Comparison of ENCODE assay signal across 10 cellular contexts in the genomic region with DNA sequence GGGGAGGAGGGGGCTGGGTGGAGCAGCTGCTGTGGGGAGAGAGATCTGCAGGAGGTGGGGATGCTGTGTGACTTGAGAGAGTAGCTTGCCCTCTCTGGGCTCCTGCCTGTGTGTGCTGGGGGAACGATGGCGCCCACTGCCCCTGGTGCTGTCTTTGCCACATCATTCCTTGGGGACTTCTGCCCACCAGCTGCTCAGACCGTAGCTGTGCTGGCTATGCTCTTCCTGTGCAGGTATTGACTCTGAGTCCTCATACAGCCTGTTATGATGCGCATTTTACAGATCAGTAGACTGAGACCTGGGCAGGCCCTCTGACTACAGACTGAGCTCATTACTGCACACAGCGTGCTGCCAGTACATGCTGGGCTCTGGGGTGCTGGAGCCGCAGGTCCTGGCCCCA. TPM values are rescaled to one million over a fixed set of nuclear protein-coding genes. Genes with fewer than 3 reads are reported as not detected.
DNase-seq lines count a peak whose midpoint lies in the region; ATAC-seq and TF ChIP-seq lines count a peak whose summit lies in the region.
"Had no signal": no experiment of that assay in that cellular context is flagged by ENCODE, and none has a peak within 500 bp of the region (broad histone marks: within the 10 kb centered on the region; RNA-seq: fewer than 3 reads in every experiment).

No MANE protein-coding gene starts in this region.

- peak overlapping the region; percentile 53 for H3K4me2 ChIP-seq in parathyroid adenoma (ENCODE audit: low read length)

- H3K9me3 ChIP-seq in CD4-positive, alpha-beta memory T cell (ENCODE audit: control insufficient read depth in 1 of 2, low read length in 2 of 2) = no peaks in the 10 kb centered on the region
- H3K9me3 ChIP-seq in right atrium auricular region = no peaks in the 10 kb centered on the region
- H3K9me3 ChIP-seq in parathyroid adenoma (ENCODE audit: control insufficient read depth, low read length) = no peaks in the 10 kb centered on the region

- H3K4me3 Mint-ChIP-seq in CD4-positive, alpha-beta memory T cell = no peak overlapping the region

- peaks cover 15 to 60% (median 27%) of the 10 kb centered on the region in 4 donors for H3K4me1 Mint-ChIP-seq in CD4-positive, alpha-beta memory T cell

- TF ChIP-seq CTCF in RWPE1 (conservative IDR thresholded peaks at IDR 0.05; ENCODE audit: low read depth) (no peak), right atrium auricular region (IDR thresholded peaks at IDR 0.05) (no peak), parathyroid adenoma (IDR thresholded peaks at IDR 0.05) (no peak)

- no peak overlapping the region for H3K9ac ChIP-seq in parathyroid adenoma

- CTCF ChIA-PET in CD4-positive, alpha-beta memory T cell (lab: Charles Lee; ENCODE audit: partially characterized antibody) = interaction anchor here (2.5 kb wide), 1 partner anchor 51 kb away, joined by 23 read pairs; a partner anchor contains a TSS
- CTCF ChIA-PET in RWPE1 (lab: Yijun Ruan, JAX) = no interaction called here

- H3K27ac ChIP-seq in CD4-positive, alpha-beta memory T cell (ENCODE audit: low read depth, low read length) = no peak overlapping the region
- H3K27ac ChIP-seq in RWPE1 = peak overlapping the region; percentile 41
- peak overlapping the region; percentile 93 to 95 for H3K27ac ChIP-seq in right atrium auricular region
- H3K27ac ChIP-seq in parathyroid adenoma = peak overlapping the region; percentile 57

- H3K36me3 Mint-ChIP-seq in CD4-positive, alpha-beta memory T cell = peaks cover 11 to 31% of the 10 kb centered on the region in 2 donors

- H3K79me2 ChIP-seq in parathyroid adenoma = peaks cover 47% of the 10 kb centered on the region

- H3K27me3 Mint-ChIP-seq in CD4-positive, alpha-beta memory T cell = no peaks in the 10 kb centered on the region

- H3K4me3 ChIP-seq in CD4-positive, alpha-beta memory T cell (ENCODE audit: low read length in 2 of 2) = no peak overlapping the region
- H3K4me3 ChIP-seq in right atrium auricular region (peak overlapping the region; percentile 5 to 28), parathyroid adenoma (ENCODE audit: low read depth, low read length) (no peak overlapping the region)

- no peak for ATAC-seq in GM18873 (IDR thresholded peaks at IDR 0.05; ENCODE audit: low FRiP score, unreplicated experiment)
- no peak for ATAC-seq in activated CD4-positive, CD25-positive, alpha-beta regulatory T cell treated with anti-CD3 and anti-CD28 coated beads, Interleukin-2, amount 50 U/mL, for 24 hours

- intact Hi-C loops in CD4-positive, alpha-beta memory T cell (cut with micrococcal nuclease) = no loop called here

- peaks cover 15% of the 10 kb centered on the region for H3K36me3 ChIP-seq in CD4-positive, alpha-beta memory T cell (ENCODE audit: insufficient read depth, low read length)
- H3K36me3 ChIP-seq in right atrium auricular region = peaks cover 19% of the 10 kb centered on the region
- no peaks in the 10 kb centered on the region for H3K36me3 ChIP-seq in parathyroid adenoma (ENCODE audit: control insufficient read depth, insufficient read depth, low read length)

- no peak overlapping the region for H2AFZ ChIP-seq in parathyroid adenoma

- no peak for DNase-seq in CD4-positive, alpha-beta memory T cell
- DNase-seq in RWPE1 (ENCODE audit: low spot score) (no peak), right atrium auricular region (ENCODE audit: low spot score) (no peak), putamen (ENCODE audit: low spot score) (no peak)
- no peak for DNase-seq in stimulated activated CD4-positive, alpha-beta T cell treated with anti-CD3 and anti-CD28 coated beads, Interleukin-1b, Interleukin-23, amount 100 ng/mL, for 48 hours
- DNase-seq: Calu3, NCI-H2029 treated with DMSO at 0.1 percent for 48 hours had no signal

- no peaks in the 10 kb centered on the region for H3K27me3 ChIP-seq in CD4-positive, alpha-beta memory T cell (ENCODE audit: insufficient read depth, low read length)
- H3K27me3 ChIP-seq in right atrium auricular region (no peaks in the 10 kb centered on the region), parathyroid adenoma (ENCODE audit: control insufficient read depth, insufficient read depth, low read length) (no peaks in the 10 kb centered on the region)

- H3K27ac Mint-ChIP-seq in CD4-positive, alpha-beta memory T cell = peak overlapping the region in 4 of 7 donors; percentile 48 to 90 (median 61)

- POLR2A ChIA-PET in CD4-positive, alpha-beta memory T cell (lab: Charles Lee; ENCODE audit: partially characterized antibody) = interaction anchor here (1.3 to 3.7 kb wide), 2 partner anchors 9 to 51 kb away, joined by 4 to 26 read pairs; a partner anchor contains a TSS
- POLR2A ChIA-PET in RWPE1 (lab: Yijun Ruan, JAX; ENCODE audit: low non-redundant PET) = no interaction called here

- H3K9me3 Mint-ChIP-seq in CD4-positive, alpha-beta memory T cell = no peaks in the 10 kb centered on the region

- H3K4me1 ChIP-seq in CD4-positive, alpha-beta memory T cell (ENCODE audit: insufficient read depth, low read length) = peaks cover 45% of the 10 kb centered on the region
- H3K4me1 ChIP-seq in right atrium auricular region = peaks cover 0 to 68% of the 10 kb centered on the region in 2 donors
- H3K4me1 ChIP-seq in parathyroid adenoma = peaks cover 24% of the 10 kb centered on the region

RNA-seq across cellular contexts. Expression of a gene that starts 51.1 kb away (rescaled TPM):
- 100 to 1,000 TPM; 245 to 272 TPM for total RNA-seq in CD4-positive, alpha-beta memory T cell
- 100 to 1,000 TPM in 1 of 2 donors, 10 to 100 TPM in 1; 46.3 to 103 TPM for polyA plus RNA-seq in CD4-positive, alpha-beta memory T cell
- total RNA-seq in right atrium auricular region = 100 to 1,000 TPM; 111 to 144 TPM

Comparison
In these comparisons a context has a peak if more than half of its experiments do, and no peak if none do; other contexts are left out.
1. H3K4me3 ChIP-seq: peak in right atrium auricular region (2 of 2); none in CD4-positive, alpha-beta memory T cell (0 of 2) and parathyroid adenoma (single experiment).